In the genomic region with DNA sequence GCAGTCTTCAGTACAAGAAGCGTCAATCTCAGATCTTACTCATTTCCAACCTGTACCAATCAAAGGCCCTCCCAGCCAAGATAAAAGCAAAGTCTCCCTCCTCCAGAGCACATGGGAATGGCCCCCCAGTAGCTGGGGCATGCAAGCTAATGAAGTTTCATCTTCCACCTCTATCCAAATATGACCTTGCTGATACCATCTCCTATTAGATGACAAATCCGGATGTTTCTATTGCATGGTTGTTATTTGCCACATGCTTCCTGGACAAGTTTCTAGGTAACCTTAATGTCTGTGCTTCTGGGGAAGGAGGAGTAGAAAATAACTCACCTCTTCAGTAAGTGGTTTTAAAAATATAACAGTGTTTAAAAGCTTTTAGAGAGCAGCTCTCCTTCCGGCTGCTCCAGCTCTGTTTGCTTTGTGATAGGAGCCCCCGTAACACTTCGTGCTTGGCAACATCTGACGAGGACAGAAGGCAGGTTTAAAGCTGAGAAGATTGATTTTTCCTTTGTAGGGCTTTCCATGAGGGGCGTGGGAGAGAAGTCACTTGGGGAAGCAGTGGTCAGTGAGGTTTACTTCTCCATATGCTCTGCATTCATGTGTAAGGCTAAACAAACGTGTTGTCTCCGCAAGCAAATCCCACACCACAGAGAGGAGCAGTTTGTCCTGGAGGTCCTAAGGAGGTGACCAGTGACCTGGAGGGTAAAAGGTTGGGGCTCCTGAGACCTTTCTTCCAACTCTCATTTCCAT, we compare ENCODE assay signal across 9 cellular contexts. TPM values are rescaled to one million over a fixed set of nuclear protein-coding genes. Genes with fewer than 3 reads are reported as not detected.
A peak's percentile ranks its signal among the peaks of the same experiment; 100 is the strongest.
DNase-seq lines count a peak whose midpoint lies in the region; ATAC-seq and TF ChIP-seq lines count a peak whose summit lies in the region.
"Had no signal": no experiment of that assay in that cellular context is flagged by ENCODE, and none has a peak within 500 bp of the region (broad histone marks: within the 10 kb centered on the region; RNA-seq: fewer than 3 reads in every experiment).

No MANE protein-coding gene starts in this region.

- no peak for DNase-seq in right cardiac atrium
- DNase-seq in left cardiac atrium = no peak
- no peak for DNase-seq in adrenal gland
- no peak for DNase-seq in lung (ENCODE audit: low spot score)
- DNase-seq in uterus = no peak
- no peak for DNase-seq in SW480 (ENCODE audit: low spot score)
- DNase-seq in pons (ENCODE audit: low spot score) = no peak
- DNase-seq in HEK293T (ENCODE audit: extremely low spot score) = no peak
- DNase-seq: stimulated activated CD4-positive, alpha-beta T cell treated with anti-CD3 and anti-CD28 coated beads, Interleukin-12 subunit alpha, Interleukin-12 subunit beta, amount 100 ng/mL, for 4 hours had no signal

- H3K4me1 ChIP-seq in right cardiac atrium (ENCODE audit: control insufficient read depth, insufficient read depth, low read length) (peaks cover 7% of the 10 kb centered on the region), adrenal gland (replicated peaks in 1 of 2) (peaks cover 8 to 39% of the 10 kb centered on the region in 2 donors), lung (ENCODE audit: control insufficient read depth in 2 of 2, insufficient read depth in 2 of 2, low read length in 2 of 2) (peaks cover 10 to 34% of the 10 kb centered on the region in 2 donors), uterus (peaks cover 0 to 8% of the 10 kb centered on the region in 2 donors)

- H3K27ac ChIP-seq in right cardiac atrium (ENCODE audit: low read length) (peak overlapping the region; percentile 69), adrenal gland (peak overlapping the region in 4 of 5 donors; percentile 6 to 88 (median 42)), lung (ENCODE audit: low read depth in 1 of 2, low read length in 1 of 2) (peak overlapping the region; percentile 10 to 83), uterus (peak overlapping the region; percentile 31 to 57)

- H3K27me3 ChIP-seq in right cardiac atrium (ENCODE audit: control insufficient read depth, insufficient read depth) = no peaks in the 10 kb centered on the region
- no peaks in the 10 kb centered on the region for H3K27me3 ChIP-seq in adrenal gland
- H3K27me3 ChIP-seq in lung (ENCODE audit: control insufficient read depth, insufficient read depth) = no peaks in the 10 kb centered on the region
- no peaks in the 10 kb centered on the region for H3K27me3 ChIP-seq in uterus

- H3K4me3 ChIP-seq in right cardiac atrium (ENCODE audit: low read length) (no peak overlapping the region), adrenal gland (no peak overlapping the region), lung (no peak overlapping the region), uterus (no peak overlapping the region)

- H3K36me3 ChIP-seq in adrenal gland (replicated peaks in 1 of 2) (no peaks in the 10 kb centered on the region), lung (ENCODE audit: control insufficient read depth in 2 of 2, insufficient read depth in 2 of 2, low read length in 2 of 2) (no peaks in the 10 kb centered on the region), uterus (no peaks in the 10 kb centered on the region)

- TF ChIP-seq CTCF in adrenal gland (IDR thresholded peaks at IDR 0.05) (no peak), lung (IDR thresholded peaks at IDR 0.05; ENCODE audit: control extremely low read depth, extremely low read depth) (no peak), uterus (IDR thresholded peaks at IDR 0.05) (no peak)

- CTCF ChIA-PET in HEK293T (lab: Yijun Ruan, JAX) = interaction anchor here (0.6 to 1.3 kb wide), 3 partner anchors 12 to 115 kb away, joined by 3 to 5 read pairs (median 4); no protein-coding TSS in a partner anchor

- ATAC-seq in right cardiac atrium (no peak), left cardiac atrium (no peak), lung (ENCODE audit: insufficient read depth, low FRiP score) (no peak)

- intact Hi-C loops in right cardiac atrium (cut with DNase I) = no loop called here
- intact Hi-C loops in left cardiac atrium (cut with DNase I) = loop anchor here in 1 of 2 donors (5.0 to 10.0 kb wide), 2 partner anchors 94 to 742 kb away; no protein-coding TSS in a partner anchor
- intact Hi-C loops in adrenal gland (cut with DNase I) = loop anchor here (5.0 kb wide), 1 partner anchor 474 kb away; no protein-coding TSS in a partner anchor
- intact Hi-C loops in uterus (cut with DNase I; ENCODE audit: low total_unique reads) = no loop called here

- H3K9me3 ChIP-seq in right cardiac atrium (ENCODE audit: control insufficient read depth, low read length) = no peaks in the 10 kb centered on the region
- H3K9me3 ChIP-seq in adrenal gland (replicated peaks in 1 of 3) = no peaks in the 10 kb centered on the region
- H3K9me3 ChIP-seq in lung (ENCODE audit: control insufficient read depth in 2 of 2, insufficient read depth in 1 of 2, low read length in 1 of 2) = no peaks in the 10 kb centered on the region
- no peaks in the 10 kb centered on the region for H3K9me3 ChIP-seq in uterus

- no peak for TF ChIP-seq POLR2A in adrenal gland (IDR thresholded peaks at IDR 0.05)
- TF ChIP-seq POLR2A in uterus (IDR thresholded peaks at IDR 0.05) = no peak

- WGBS in right cardiac atrium = 65% methylated on average over 9 of the region's 9 CpGs
- 66 to 82% (median 69%) methylated on average over 9 of the region's 9 CpGs for whole genome bisulfite sequencing in adrenal gland, 4 donors
- 56 to 72% methylated on average over 9 of the region's 9 CpGs for WGBS in lung, 2 donors

- POLR2A ChIA-PET in HEK293T (lab: Yijun Ruan, JAX) = interaction anchor here (1.5 kb wide), 1 partner anchor 216 kb away, joined by 7 read pairs; the partner anchor contains the start of gene RFESD

TF ChIP-seq in HEK293T, 16 proteins besides CTCF, POLR2A, EP300 and RAD21:
- no peak for TF ChIP-seq ZNF384 (IDR thresholded peaks at IDR 0.05)
- no peak for TF ChIP-seq NFRKB (IDR thresholded peaks at IDR 0.05)
- TF ChIP-seq SUZ12 (IDR thresholded peaks at IDR 0.05) = no peak
- TF ChIP-seq SP1 (IDR thresholded peaks at IDR 0.05) = no peak
- no peak for TF ChIP-seq LEF1 (IDR thresholded peaks at IDR 0.05; ENCODE audit: borderline replicate concordance)

RNA-seq across cellular contexts. Expression of gene GLRX, which starts 40.3 kb away (rescaled TPM):
- total RNA-seq in right cardiac atrium = 10 to 100 TPM; 70.2 to 85.2 (median 79.4) TPM
- 192 TPM for polyA plus RNA-seq in right cardiac atrium
- total RNA-seq in left cardiac atrium = 10 to 100 TPM; 73.1 to 76.0 TPM
- total RNA-seq in adrenal gland = 100 to 1,000 TPM in 6 of 8 donors, 10 to 100 TPM in 2; 68.1 to 236 (median 136) TPM
- 100 to 1,000 TPM in 1 of 3 donors, 10 to 100 TPM in 2; 84.8 to 279 (median 85.2) TPM for polyA plus RNA-seq in adrenal gland
- total RNA-seq in lung = 10 to 100 TPM; 23.1 to 78.7 TPM
- polyA plus RNA-seq in lung = 100 to 1,000 TPM; 104 to 300 TPM
- 10 to 100 TPM; 13.0 to 98.8 (median 15.5) TPM for total RNA-seq in uterus

Comparison
In these comparisons a context has a peak if more than half of its experiments do, and no peak if none do; other contexts are left out.
1. intact Hi-C loops: an anchor here in adrenal gland (5.0 kb wide); none called in right cardiac atrium and uterus.